Comparison of ENCODE assay signal across 1 cellular context in genomic region chr17:74695629-74696028, GRCh38.
TF ChIP-seq lines count a peak whose summit lies in the region.

No MANE protein-coding gene starts in this region.

TF ChIP-seq in H1, 55 proteins besides CTCF, POLR2A, EP300 and RAD21 (continued from another document):
- TF ChIP-seq SIX5 (IDR thresholded peaks at IDR 0.05; ENCODE audit: low read depth, low read length) (no peak), KDM5A (IDR thresholded peaks at IDR 0.05; ENCODE audit: low read length) (no peak), FOSL1 (IDR thresholded peaks at IDR 0.05; ENCODE audit: insufficient read depth, low read depth, low read length) (no peak), TCF12 (IDR thresholded peaks at IDR 0.05; ENCODE audit: low read depth, low read length) (no peak), MAX (IDR thresholded peaks at IDR 0.05) (no peak), SUZ12 (IDR thresholded peaks at IDR 0.05; ENCODE audit: low read length) (no peak), ATF3 (IDR thresholded peaks at IDR 0.05; ENCODE audit: insufficient read depth, low read depth, low read length) (no peak), SP4 (IDR thresholded peaks at IDR 0.05; ENCODE audit: low read length) (no peak), SP1 (IDR thresholded peaks at IDR 0.05; ENCODE audit: low read depth, low read length) (no peak), CBX8 (IDR thresholded peaks at IDR 0.05; ENCODE audit: borderline replicate concordance, low read depth, low read length) (no peak), BRCA1 (IDR thresholded peaks at IDR 0.05; ENCODE audit: low read depth, low read length) (no peak), GTF2F1 (IDR thresholded peaks at IDR 0.05; ENCODE audit: borderline replicate concordance, low read depth, low read length) (no peak), NRF1 (IDR thresholded peaks at IDR 0.05; ENCODE audit: low read depth, low read length) (no peak), MAFK (IDR thresholded peaks at IDR 0.05; ENCODE audit: low read depth, low read length) (no peak)
TF ChIP-seq in H1: peak in this region for 0.
